In genomic region chr9:35723908-35724307, GRCh38 we compare ENCODE assay signal across 31 cellular contexts. TPM values are rescaled to one million over a fixed set of nuclear protein-coding genes. Genes with fewer than 3 reads are reported as not detected.
"Had no signal": no experiment of that assay in that cellular context is flagged by ENCODE, and none has a peak within 500 bp of the region (broad histone marks: within the 10 kb centered on the region; RNA-seq: fewer than 3 reads in every experiment).

No MANE protein-coding gene starts in this region.

- H3K27ac ChIP-seq: adrenal gland, body of pancreas, RWPE1, SJCRH30 had no signal

- DNase-seq: activated CD4-positive, alpha-beta memory T cell treated with anti-CD3 and anti-CD28 coated beads for 36 hours; activated CD4-positive, alpha-beta T cell treated with anti-CD3 and anti-CD28 coated beads, Interleukin-2, amount 10 ng/mL, durations not matched to agents 24 days and 14 days; activated CD4-positive, CD25-positive, alpha-beta regulatory T cell treated with anti-CD3 and anti-CD28 coated beads, Interleukin-2, amount 50 U/mL, for 72 hours; activated CD8-positive, alpha-beta memory T cell treated with anti-CD3 and anti-CD28 coated beads for 24 hours; activated gamma-delta T cell treated with Interleukin-2 at 50 U/mL for 16 hours; activated naive CD4-positive, alpha-beta T cell treated with anti-CD3 and anti-CD28 coated beads, Interleukin-2, amount 10 ng/mL, durations not matched to agents 7 days and 5 days; activated naive CD8-positive, alpha-beta T cell treated with anti-CD3 and anti-CD28 coated beads for 36 hours; activated T-cell treated with anti-CD3 and anti-CD28 coated beads for 4 hours; activated T-cell treated with anti-CD3 and anti-CD28 coated beads, Interleukin-2, amount 50 U/mL, for 72 hours; adrenal gland; anterior cingulate cortex; body of pancreas; Karpas-422; MM.1S; NCI-H1105; NCI-H1436; NCI-H1694 treated with DMSO at 0.1 percent for 48 hours; NCI-H2029 treated with DMSO at 0.1 percent for 48 hours; NCI-H345; NCI-H510A; NCI-H526 treated with DMSO at 0.1 percent for 48 hours; NK-92 treated with Interleukin-12 subunit alpha and Interleukin-12 subunit beta, amount 100 ng/mL, for 24 hours; OCI-M1; Right ventricle myocardium superior; SJCRH30; SK-N-SH; T-helper 1 cell had no signal

- H3K27ac Mint-ChIP-seq: activated CD4-positive, alpha-beta memory T cell treated with anti-CD3 and anti-CD28 coated beads for 36 hours; activated CD4-positive, alpha-beta T cell treated with anti-CD3 and anti-CD28 coated beads, Interleukin-2, amount 10 ng/mL, durations not matched to agents 24 days and 14 days; activated naive CD4-positive, alpha-beta T cell treated with anti-CD3 and anti-CD28 coated beads, Interleukin-2, amount 10 ng/mL, durations not matched to agents 7 days and 5 days; activated naive CD8-positive, alpha-beta T cell treated with anti-CD3 and anti-CD28 coated beads for 36 hours; activated T-helper 2 cell treated with anti-CD3 and anti-CD28 coated beads, Interferon-gamma antibody, Interleukin-2, Interleukin-4, amounts not matched to agents 10 μg/mL and 5 μg/mL and 100 μg/mL, durations not matched to agents 14 hours and 24 hours and 36 hours had no signal

- H3K4me3 ChIP-seq: adrenal gland, body of pancreas, SJCRH30 had no signal

- H3K4me1 Mint-ChIP-seq: activated naive CD4-positive, alpha-beta T cell treated with anti-CD3 and anti-CD28 coated beads, Interleukin-2, amount 10 ng/mL, durations not matched to agents 7 days and 5 days had no signal

- H3K4me3 Mint-ChIP-seq: activated CD4-positive, alpha-beta memory T cell treated with anti-CD3 and anti-CD28 coated beads for 36 hours; activated CD4-positive, alpha-beta T cell treated with anti-CD3 and anti-CD28 coated beads, Interleukin-2, amount 10 ng/mL, durations not matched to agents 24 days and 14 days; activated naive CD4-positive, alpha-beta T cell treated with anti-CD3 and anti-CD28 coated beads, Interleukin-2, amount 10 ng/mL, durations not matched to agents 7 days and 5 days; activated naive CD8-positive, alpha-beta T cell treated with anti-CD3 and anti-CD28 coated beads for 36 hours; activated T-cell treated with anti-CD3 and anti-CD28 coated beads, Interleukin-2, amount 50 U/mL, for 72 hours had no signal

- ATAC-seq: activated T-cell treated with anti-CD3 and anti-CD28 coated beads, Interleukin-2, amount 50 U/mL, for 72 hours; body of pancreas; Panc1 had no signal

- H3K27me3 ChIP-seq: adrenal gland, body of pancreas, SJCRH30 had no signal

- H3K9me3 ChIP-seq: adrenal gland, body of pancreas, SJCRH30, SK-N-SH had no signal

- H3K4me2 ChIP-seq: SK-N-SH had no signal

- H3K27me3 Mint-ChIP-seq: activated CD4-positive, alpha-beta memory T cell treated with anti-CD3 and anti-CD28 coated beads for 36 hours; activated CD4-positive, alpha-beta T cell treated with anti-CD3 and anti-CD28 coated beads, Interleukin-2, amount 10 ng/mL, durations not matched to agents 24 days and 14 days; activated naive CD4-positive, alpha-beta T cell treated with anti-CD3 and anti-CD28 coated beads, Interleukin-2, amount 10 ng/mL, durations not matched to agents 7 days and 5 days; activated naive CD8-positive, alpha-beta T cell treated with anti-CD3 and anti-CD28 coated beads for 36 hours had no signal

- H3K9ac ChIP-seq: SK-N-SH had no signal

- H3K9me3 Mint-ChIP-seq: activated CD4-positive, alpha-beta memory T cell treated with anti-CD3 and anti-CD28 coated beads for 36 hours; activated CD4-positive, alpha-beta T cell treated with anti-CD3 and anti-CD28 coated beads, Interleukin-2, amount 10 ng/mL, durations not matched to agents 24 days and 14 days; activated naive CD4-positive, alpha-beta T cell treated with anti-CD3 and anti-CD28 coated beads, Interleukin-2, amount 10 ng/mL, durations not matched to agents 7 days and 5 days; activated naive CD8-positive, alpha-beta T cell treated with anti-CD3 and anti-CD28 coated beads for 36 hours; activated T-cell treated with anti-CD3 and anti-CD28 coated beads, Interleukin-2, amount 50 U/mL, for 72 hours; activated T-helper 2 cell treated with anti-CD3 and anti-CD28 coated beads, Interferon-gamma antibody, Interleukin-2, Interleukin-4, amounts not matched to agents 10 μg/mL and 5 μg/mL and 100 μg/mL, durations not matched to agents 14 hours and 24 hours and 36 hours had no signal

RNA-seq across cellular contexts. Expression of gene MSMP, which starts 30.2 kb away (rescaled TPM):
- total RNA-seq: activated CD4-positive, alpha-beta memory T cell treated with anti-CD3 and anti-CD28 coated beads for 36 hours; activated CD4-positive, alpha-beta T cell treated with anti-CD3 and anti-CD28 coated beads, Interleukin-2, amount 10 ng/mL, durations not matched to agents 24 days and 14 days; activated T-cell treated with anti-CD3 and anti-CD28 coated beads, Interleukin-2, amount 50 U/mL, for 72 hours; body of pancreas; bronchial epithelial cell; Right ventricle myocardium superior; SJCRH30 had no signal
